24 cellular contexts compared by ENCODE assay signal in the genomic region with DNA sequence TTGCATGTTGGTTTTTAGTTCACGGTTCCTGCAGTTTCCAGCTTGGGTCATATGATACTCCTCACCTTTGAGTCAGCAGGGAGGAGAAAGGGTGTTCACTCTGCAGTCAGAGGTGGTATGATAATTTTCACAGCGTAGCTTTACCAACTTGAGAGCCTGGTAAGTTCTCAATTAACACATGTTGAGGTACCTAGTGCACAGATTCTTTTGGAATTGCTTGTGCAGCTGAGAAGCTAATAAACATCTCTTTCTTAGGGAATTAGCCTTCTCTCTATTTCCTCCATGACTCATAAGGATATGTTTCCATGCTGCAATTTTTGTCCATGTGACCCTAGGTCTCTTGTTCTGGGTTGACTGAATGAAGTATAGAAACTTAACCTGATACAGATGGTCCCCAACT.
DNase-seq lines count a peak whose midpoint lies in the region; TF ChIP-seq lines count a peak whose summit lies in the region.
"Had no signal": no experiment of that assay in that cellular context is flagged by ENCODE, and none has a peak within 500 bp of the region (broad histone marks: within the 10 kb centered on the region; RNA-seq: fewer than 3 reads in every experiment).

No MANE protein-coding gene starts in this region.

- H3K36me3 Mint-ChIP-seq in MCF 10A (ENCODE audit: insufficient read depth, unreplicated experiment) (no peaks in the 10 kb centered on the region), endothelial cell (ENCODE audit: low read depth, unreplicated experiment) (no peaks in the 10 kb centered on the region)
- H3K36me3 Mint-ChIP-seq: activated naive CD8-positive, alpha-beta T cell had no signal

- H3K27ac ChIP-seq in breast epithelium = no peak overlapping the region
- H3K27ac ChIP-seq: C4-2B, GM23248, psoas muscle had no signal

- no peaks in the 10 kb centered on the region for H3K9me3 Mint-ChIP-seq in MCF 10A (ENCODE audit: unreplicated experiment)
- H3K9me3 Mint-ChIP-seq in endothelial cell (ENCODE audit: unreplicated experiment) = no peaks in the 10 kb centered on the region
- H3K9me3 Mint-ChIP-seq: activated B cell treated with CpG ODN at 0.5 μM for 24 hours; activated T-cell treated with anti-CD3 and anti-CD28 coated beads, Interleukin-2, amount 50 U/mL, for 72 hours; neural crest cell; T-helper 2 cell treated with Interferon-gamma antibody and Interleukin-4, amounts not matched to agents 5 μg/mL and 100 μg/mL, for 36 hours had no signal

- H3K4me1 Mint-ChIP-seq in MCF 10A (ENCODE audit: insufficient read depth, unreplicated experiment) (no peaks in the 10 kb centered on the region), endothelial cell (ENCODE audit: unreplicated experiment) (no peaks in the 10 kb centered on the region)
- H3K4me1 Mint-ChIP-seq: neural crest cell had no signal

- DNase-seq in MCF 10A (ENCODE audit: unreplicated experiment) = peak; percentile 42
- DNase-seq in breast epithelium (ENCODE audit: low spot score in 2 of 2) = no peak
- DNase-seq in adipocyte (ENCODE audit: low read depth) = peak; percentile 34
- DNase-seq in fibroblast of the conjunctiva (ENCODE audit: low read depth) = peak; percentile 24
- no peak for DNase-seq in endothelial cell (ENCODE audit: low spot score)
- no peak for DNase-seq in DMS153 treated with DMSO at 0.1 percent for 48 hours (lab: John Stamatoyannopoulos, UW; ENCODE audit: unreplicated experiment)
- DNase-seq in NCI-H2171 treated with DMSO at 0.1 percent for 48 hours (lab: John Stamatoyannopoulos, UW) = no peak
- no peak for DNase-seq in NCI-H128 (lab: John Stamatoyannopoulos, UW; ENCODE audit: unreplicated experiment)
- DNase-seq: ACHN; activated B cell treated with CpG ODN at 0.5 μM for 24 hours; activated CD8-positive, alpha-beta T cell treated with anti-CD3 and anti-CD28 coated beads, Interleukin-2, amount 10 ng/mL, durations not matched to agents 7 days and 5 days; activated T-cell treated with anti-CD3 and anti-CD28 coated beads, Interleukin-2, amount 50 U/mL, for 72 hours; DMS79; dorsolateral prefrontal cortex; GM23248; MG63; NCI-H187 treated with DMSO at 0.1 percent for 48 hours; psoas muscle; stimulated activated CD4-positive, alpha-beta T cell treated with anti-CD3 and anti-CD28 coated beads, Interleukin-12 subunit alpha, Interleukin-12 subunit beta, amount 100 ng/mL, for 4 hours had no signal

- H3K9me3 ChIP-seq in breast epithelium (no peaks in the 10 kb centered on the region), adipocyte (ENCODE audit: control insufficient read depth, low read length) (no peaks in the 10 kb centered on the region)
- H3K9me3 ChIP-seq: MG63, psoas muscle, thoracic aorta had no signal

- H3K4me3 ChIP-seq in breast epithelium (no peak overlapping the region), adipocyte (ENCODE audit: low read length) (no peak overlapping the region)
- H3K4me3 ChIP-seq: dorsolateral prefrontal cortex, GM23248, MG63, psoas muscle, thoracic aorta had no signal

- H3K36me3 ChIP-seq in breast epithelium = no peaks in the 10 kb centered on the region
- no peaks in the 10 kb centered on the region for H3K36me3 ChIP-seq in adipocyte (ENCODE audit: control insufficient read depth, insufficient read depth, low read length, severe bottlenecking)
- H3K36me3 ChIP-seq: MG63, thoracic aorta had no signal

- BruUV-seq in MCF 10A (replicated peaks; lab: Mats Ljungman, UMichigan) = no TSS peak

- TF ChIP-seq POLR2A in breast epithelium (IDR thresholded peaks at IDR 0.05) = no peak

- no peaks in the 10 kb centered on the region for H3K27me3 Mint-ChIP-seq in MCF 10A (ENCODE audit: insufficient read depth, unreplicated experiment)
- no peaks in the 10 kb centered on the region for H3K27me3 Mint-ChIP-seq in endothelial cell (ENCODE audit: unreplicated experiment)
- H3K27me3 Mint-ChIP-seq: activated B cell treated with CpG ODN at 0.5 μM for 24 hours; activated naive CD8-positive, alpha-beta T cell had no signal

- H3K4me1 ChIP-seq in breast epithelium (no peaks in the 10 kb centered on the region), adipocyte (ENCODE audit: control insufficient read depth, insufficient read depth, low read length) (peaks cover 6% of the 10 kb centered on the region)
- H3K4me1 ChIP-seq: psoas muscle had no signal

- intact Hi-C loops in MCF 10A (cut with micrococcal nuclease) = no loop called here
- intact Hi-C loops in breast epithelium (cut with DNase I; ENCODE audit: low total_unique reads) = loop anchor here (2.0 kb wide), 1 partner anchor 25 kb away; no protein-coding TSS in a partner anchor

- no peak overlapping the region for H3K4me3 Mint-ChIP-seq in MCF 10A (ENCODE audit: unreplicated experiment)
- no peak overlapping the region for H3K4me3 Mint-ChIP-seq in endothelial cell (ENCODE audit: unreplicated experiment)
- H3K4me3 Mint-ChIP-seq: activated B cell treated with CpG ODN at 0.5 μM for 24 hours; activated CD8-positive, alpha-beta T cell treated with anti-CD3 and anti-CD28 coated beads, Interleukin-2, amount 10 ng/mL, durations not matched to agents 7 days and 5 days; activated naive CD8-positive, alpha-beta T cell; activated T-cell treated with anti-CD3 and anti-CD28 coated beads, Interleukin-2, amount 50 U/mL, for 72 hours; neural crest cell; T-helper 2 cell treated with Interferon-gamma antibody and Interleukin-4, amounts not matched to agents 5 μg/mL and 100 μg/mL, for 36 hours had no signal

- no peak for TF ChIP-seq CTCF in MCF 10A (IDR thresholded peaks at IDR 0.05; ENCODE audit: unreplicated experiment)
- TF ChIP-seq CTCF in breast epithelium (IDR thresholded peaks at IDR 0.05) = no peak
- no peak for TF ChIP-seq CTCF in endothelial cell (IDR thresholded peaks at IDR 0.05; ENCODE audit: unreplicated experiment)

- H3K27me3 ChIP-seq in breast epithelium = no peaks in the 10 kb centered on the region
- H3K27me3 ChIP-seq in adipocyte (replicated peaks; ENCODE audit: control insufficient read depth, insufficient read depth, low read length) = no peaks in the 10 kb centered on the region
- H3K27me3 ChIP-seq: dorsolateral prefrontal cortex had no signal

- no peak overlapping the region for H3K27ac Mint-ChIP-seq in MCF 10A (ENCODE audit: low read depth, unreplicated experiment)
- H3K27ac Mint-ChIP-seq in endothelial cell (ENCODE audit: unreplicated experiment) = no peak overlapping the region
- H3K27ac Mint-ChIP-seq: activated B cell treated with CpG ODN at 0.5 μM for 24 hours; activated CD8-positive, alpha-beta T cell treated with anti-CD3 and anti-CD28 coated beads, Interleukin-2, amount 10 ng/mL, durations not matched to agents 7 days and 5 days; activated naive CD8-positive, alpha-beta T cell; activated T-cell treated with anti-CD3 and anti-CD28 coated beads, Interleukin-2, amount 50 U/mL, for 72 hours; T-helper 2 cell treated with Interferon-gamma antibody and Interleukin-4, amounts not matched to agents 5 μg/mL and 100 μg/mL, for 36 hours had no signal

- CTCF ChIA-PET in MCF 10A (lab: Yijun Ruan, JAX) = interaction anchor here (0.6 to 0.7 kb wide), 3 partner anchors 71 to 1009 kb away, joined by 3 to 5 read pairs (median 4); no protein-coding TSS in a partner anchor

- H3K9ac ChIP-seq in adipocyte (ENCODE audit: low read length) = no peak overlapping the region
- H3K9ac ChIP-seq: GM23248 had no signal

- POLR2A ChIA-PET in MCF 10A (lab: Yijun Ruan, JAX) = interaction anchor here (1.2 to 1.9 kb wide), 2 partner anchors 10 to 11 kb away, joined by 3 to 5 read pairs; no protein-coding TSS in a partner anchor

Comparison
In these comparisons a context has a peak if more than half of its experiments do, and no peak if none do; other contexts are left out.
1. DNase-seq: peak in MCF 10A (single experiment), adipocyte (single experiment) and fibroblast of the conjunctiva (single experiment); none in breast epithelium (0 of 2), endothelial cell (single experiment), DMS153 treated with DMSO at 0.1 percent for 48 hours (single experiment), NCI-H2171 treated with DMSO at 0.1 percent for 48 hours (single experiment) and NCI-H128 (single experiment).